22 cellular contexts compared by ENCODE assay signal in genomic region chrX:9329056-9329455, GRCh38.
A peak's percentile ranks its signal among the peaks of the same experiment; 100 is the strongest.
DNase-seq lines count a peak whose midpoint lies in the region; ATAC-seq and TF ChIP-seq lines count a peak whose summit lies in the region.
"Had no signal": no experiment of that assay in that cellular context is flagged by ENCODE, and none has a peak within 500 bp of the region (broad histone marks: within the 10 kb centered on the region; RNA-seq: fewer than 3 reads in every experiment).

No MANE protein-coding gene starts in this region.

- H3K23ac ChIP-seq in IMR-90 (ENCODE audit: low read depth, low read length), result no peak overlapping the region

- DNase-seq in IMR-90 (no peak), left lung (no peak), mucosa of descending colon (no peak), activated gamma-delta T cell (lab: John Stamatoyannopoulos, UW) (no peak), T-helper 2 cell (no peak), UCSD-AML1 (lab: John Stamatoyannopoulos, UW; ENCODE audit: unreplicated experiment) (no peak)
- DNase-seq: 8988T; ACHN; AML-193; BE2C; CD4-positive, alpha-beta T cell; CD8-positive, alpha-beta memory T cell; DMS 273 treated with DMSO at 0.1 percent for 48 hours; DMS79; EL; GDM1; GM23248; H7; HCEC 1CT had no signal

- H3K27me3 ChIP-seq in IMR-90 (ENCODE audit: control insufficient read depth, insufficient read depth, low read length) (no peaks in the 10 kb centered on the region), left lung (no peaks in the 10 kb centered on the region)
- H3K27me3 ChIP-seq: BE2C; BLaER1 treated with 17β-estradiol and CSF1 and Interleukin-3, amounts not matched to agents 10 nM and 100 nM had no signal

- H2AFZ ChIP-seq in IMR-90 (replicated peaks; ENCODE audit: low read length, poor library complexity), result no peak overlapping the region
- H2AFZ ChIP-seq: GM23248 had no signal

- no peak for ATAC-seq in IMR-90 (ENCODE audit: low read depth)
- peak; percentile 63 for ATAC-seq in left lung
- peak; percentile 35 for ATAC-seq in mucosa of descending colon
- ATAC-seq: A549, GM12878 had no signal

- CTCF ChIA-PET in IMR-90 (lab: Yijun Ruan, JAX), result no interaction called here

- H3K4me3 ChIP-seq in IMR-90 (ENCODE audit: insufficient read depth, low read depth, low read length), result no peak overlapping the region
- no peak overlapping the region for H3K4me3 ChIP-seq in left lung
- H3K4me3 ChIP-seq in mucosa of descending colon, result no peak overlapping the region
- H3K4me3 ChIP-seq: A549; BLaER1 treated with 17β-estradiol and CSF1 and Interleukin-3, amounts not matched to agents 10 nM and 100 nM; GM12878; GM23248 had no signal

- H3K56ac ChIP-seq in IMR-90 (ENCODE audit: extremely low read depth, insufficient read depth, low read length), result no peak overlapping the region

- H2BK20ac ChIP-seq in IMR-90 (ENCODE audit: low read depth, low read length), result no peak overlapping the region

- intact Hi-C loops in IMR-90 (cut with micrococcal nuclease) (no loop called here), left lung (cut with DNase I) (no loop called here), mucosa of descending colon (cut with DNase I, micrococcal nuclease) (no loop called here)

- H3K4me2 ChIP-seq in IMR-90 (ENCODE audit: low read depth, low read length), result no peak overlapping the region
- H3K4me2 ChIP-seq: A549; BLaER1 treated with 17β-estradiol and CSF1 and Interleukin-3, amounts not matched to agents 10 nM and 100 nM had no signal

- H3K9me1 ChIP-seq in IMR-90 (ENCODE audit: insufficient read depth, low read length), result peaks cover 6% of the 10 kb centered on the region

- dilution Hi-C loops in IMR-90 (cut with HindIII; ENCODE audit: low sequenced_read_pairs, unreplicated experiment), result no loop called here

- H3K27ac ChIP-seq in IMR-90 (ENCODE audit: insufficient read depth, low read length) (no peak overlapping the region), left lung (no peak overlapping the region)
- H3K27ac ChIP-seq: A549; BLaER1 treated with 17β-estradiol and CSF1 and Interleukin-3, amounts not matched to agents 10 nM and 100 nM; GM23248 had no signal

- TF ChIP-seq CTCF in IMR-90 (conservative IDR thresholded peaks at IDR 0.05; ENCODE audit: low read depth, low read length) (no peak), left lung (IDR thresholded peaks at IDR 0.05) (no peak), mucosa of descending colon (IDR thresholded peaks at IDR 0.05) (no peak)

- H2BK15ac ChIP-seq in IMR-90 (ENCODE audit: low read depth, low read length), result no peak overlapping the region

- WGBS in IMR-90 (ENCODE audit: extremely low coverage in 2 of 2, insufficient read length in 1 of 2), 2 experiments, result 80% methylated on average over 2 of the region's 5 CpGs; no CpG with 5 or more reads in 1 of the 2 experiments

- no peak overlapping the region for H3K18ac ChIP-seq in IMR-90 (ENCODE audit: low read depth, low read length)

- no peak overlapping the region for H2AK9ac ChIP-seq in IMR-90 (replicated peaks; ENCODE audit: low read depth, low read length, poor library complexity)

- TF ChIP-seq RAD21 in IMR-90 (IDR thresholded peaks at IDR 0.05; ENCODE audit: low read length), result no peak

- H3K79me1 ChIP-seq in IMR-90 (ENCODE audit: low read depth in 1 of 2, low read length in 2 of 2), result no peaks in the 10 kb centered on the region

- H4K91ac ChIP-seq in IMR-90 (ENCODE audit: insufficient read depth, low read depth, low read length), result no peak overlapping the region

- in situ Hi-C loops in IMR-90 (cut with MboI; ENCODE audit: low sequenced_read_pairs), result no loop called here

- no peak overlapping the region for H2BK5ac ChIP-seq in IMR-90 (ENCODE audit: low read depth, low read length, poor library complexity, severe bottlenecking)

- H3K9me3 ChIP-seq in IMR-90 (ENCODE audit: control insufficient read depth, insufficient read depth, low read length), result no peaks in the 10 kb centered on the region
- no peaks in the 10 kb centered on the region for H3K9me3 ChIP-seq in left lung
- no peaks in the 10 kb centered on the region for H3K9me3 ChIP-seq in mucosa of descending colon
- H3K9me3 ChIP-seq: A549, BE2C had no signal

- H2BK120ac ChIP-seq in IMR-90 (ENCODE audit: low read depth, low read length), result no peak overlapping the region

- no peak for TF ChIP-seq POLR2A in IMR-90 (IDR thresholded peaks at IDR 0.05; ENCODE audit: low read depth, low read length)

- BruUV-seq in IMR-90 (replicated peaks; lab: Mats Ljungman, UMichigan), result no TSS peak

- no peaks in the 10 kb centered on the region for H4K20me1 ChIP-seq in IMR-90 (ENCODE audit: insufficient read depth, low read length)
- H4K20me1 ChIP-seq: BLaER1 treated with 17β-estradiol and CSF1 and Interleukin-3, amounts not matched to agents 10 nM and 100 nM had no signal

- POLR2A ChIA-PET in IMR-90 (lab: Charles Lee; ENCODE audit: unreplicated experiment), result no interaction called here

- H4K8ac ChIP-seq in IMR-90 (ENCODE audit: low read depth in 2 of 2, low read length in 2 of 2), result no peak overlapping the region

- no peak overlapping the region for H4K5ac ChIP-seq in IMR-90 (ENCODE audit: low read depth, low read length)

- no peak overlapping the region for H3K14ac ChIP-seq in IMR-90 (replicated peaks; ENCODE audit: low read depth, low read length)

- 0 out of 2 replicates have a peak overlapping the region, but pooled peaks have one; percentile 18 for H2AK5ac ChIP-seq in IMR-90 (ENCODE audit: low read depth, low read length)

- H3K4me1 ChIP-seq in IMR-90 (ENCODE audit: control insufficient read depth, insufficient read depth, low read length) (peaks cover 4% of the 10 kb centered on the region), left lung (no peaks in the 10 kb centered on the region), mucosa of descending colon (ENCODE audit: low read depth) (no peaks in the 10 kb centered on the region)
- H3K4me1 ChIP-seq: BE2C had no signal

- no peak overlapping the region for H3K4ac ChIP-seq in IMR-90 (ENCODE audit: low read depth, low read length)

- H3K9ac ChIP-seq in IMR-90 (ENCODE audit: low read depth, low read length), result no peak overlapping the region
- H3K9ac ChIP-seq: BLaER1 treated with 17β-estradiol and CSF1 and Interleukin-3, amounts not matched to agents 10 nM and 100 nM; GM23248 had no signal

- H3K36me3 ChIP-seq in IMR-90 (ENCODE audit: control insufficient read depth, insufficient read depth, low read length) (no peaks in the 10 kb centered on the region), left lung (no peaks in the 10 kb centered on the region), mucosa of descending colon (ENCODE audit: low read depth) (no peaks in the 10 kb centered on the region)
- H3K36me3 ChIP-seq: BE2C; BLaER1 treated with 17β-estradiol and CSF1 and Interleukin-3, amounts not matched to agents 10 nM and 100 nM had no signal

TF ChIP-seq in IMR-90, 13 proteins besides CTCF, POLR2A, EP300 and RAD21:
- TF ChIP-seq FOS (IDR thresholded peaks at IDR 0.05; ENCODE audit: low read depth, low read length), result no peak
- TF ChIP-seq BHLHE40 (IDR thresholded peaks at IDR 0.05; ENCODE audit: low read depth, low read length), result no peak
- no peak for TF ChIP-seq MAFK (IDR thresholded peaks at IDR 0.05; ENCODE audit: low read depth, low read length)
- TF ChIP-seq USF2 (IDR thresholded peaks at IDR 0.05; ENCODE audit: low read depth, low read length), result no peak
- no peak for TF ChIP-seq MXI1 (IDR thresholded peaks at IDR 0.05; ENCODE audit: borderline replicate concordance, low read depth, low read length)
- no peak for TF ChIP-seq ELK1 (IDR thresholded peaks at IDR 0.05; ENCODE audit: borderline replicate concordance, low read depth, low read length)
- TF ChIP-seq CEBPB (IDR thresholded peaks at IDR 0.05; ENCODE audit: low read depth, low read length), result no peak
